Comparison of ENCODE assay signal across 9 cellular contexts in the genomic region with DNA sequence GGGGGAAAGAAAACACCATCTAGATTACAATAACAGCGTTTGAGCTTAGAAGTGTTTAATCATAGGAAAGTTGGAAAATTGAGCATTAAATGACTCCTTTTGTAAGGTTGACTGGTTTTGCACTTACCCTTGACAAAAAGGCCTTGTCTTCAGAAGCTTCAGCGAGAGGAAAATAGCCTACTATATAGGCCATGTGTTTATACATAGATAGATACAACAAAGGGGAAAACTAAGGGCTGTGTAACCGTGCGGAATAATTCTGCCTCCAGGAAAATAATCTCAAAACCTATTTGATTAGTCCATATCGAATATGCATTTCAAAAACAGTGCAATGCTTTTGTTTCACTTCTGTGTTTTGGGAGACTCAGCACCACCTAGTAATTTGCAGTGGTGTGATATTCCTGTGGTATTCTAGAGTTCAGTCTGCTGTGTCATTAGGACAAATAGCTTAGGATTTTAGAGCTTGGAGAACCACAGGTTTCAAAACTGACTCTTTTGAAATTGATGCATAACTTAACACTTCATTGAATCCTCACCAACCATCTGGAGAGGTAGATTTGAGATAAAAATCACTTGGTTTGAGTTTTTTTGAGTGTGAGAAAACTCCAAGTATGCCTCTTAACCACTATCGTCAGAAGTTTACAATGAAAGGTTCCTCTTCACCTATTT. TPM values are rescaled to one million over a fixed set of nuclear protein-coding genes. Genes with fewer than 3 reads are reported as not detected.
DNase-seq lines count a peak whose midpoint lies in the region; ATAC-seq and TF ChIP-seq lines count a peak whose summit lies in the region.
"Had no signal": no experiment of that assay in that cellular context is flagged by ENCODE, and none has a peak within 500 bp of the region (broad histone marks: within the 10 kb centered on the region; RNA-seq: fewer than 3 reads in every experiment).

No MANE protein-coding gene starts in this region.

- H3K9me3 Mint-ChIP-seq in activated CD4-positive, alpha-beta T cell treated with anti-CD3 and anti-CD28 coated beads for 36 hours (ENCODE audit: low read depth), result no peaks in the 10 kb centered on the region

- peak overlapping the region; percentile 53 for H3K27ac Mint-ChIP-seq in activated CD4-positive, alpha-beta T cell treated with anti-CD3 and anti-CD28 coated beads for 36 hours

- no peak for ATAC-seq in activated CD4-positive, alpha-beta T cell treated with anti-CD3 and anti-CD28 coated beads for 36 hours

- 66% methylated on average over 6 of the region's 6 CpGs for WGBS in thymus

- peak overlapping the region; percentile 82 for H3K4me3 Mint-ChIP-seq in activated CD4-positive, alpha-beta T cell treated with anti-CD3 and anti-CD28 coated beads for 36 hours

- intact Hi-C loops in activated CD4-positive, alpha-beta T cell treated with anti-CD3 and anti-CD28 coated beads for 36 hours (cut with DNase I, micrococcal nuclease), result loop anchor here (2.0 to 10.0 kb wide), 6 partner anchors 55 to 1049 kb away; partner anchors contain the start of genes B4GALT4 (in 1 of the 2), COX17 (in 1 of the 2), GSK3B (in 1 of the 2) and LRRC58 (in 1 of the 2)

- no peaks in the 10 kb centered on the region for H3K36me3 ChIP-seq in thymus (ENCODE audit: control insufficient read depth, insufficient read depth)

- CTCF ChIA-PET in activated CD4-positive, alpha-beta T cell treated with anti-CD3 and anti-CD28 coated beads for 36 hours (lab: Charles Lee), result interaction anchor here (0.6 to 2.0 kb wide), 6 partner anchors 20 to 411 kb away, joined by 3 to 8 read pairs (median 3); no protein-coding TSS in a partner anchor

- peaks cover 38% of the 10 kb centered on the region for H3K4me1 ChIP-seq in thymus (ENCODE audit: control insufficient read depth, insufficient read depth, low read length)

- POLR2A ChIA-PET in activated CD4-positive, alpha-beta T cell treated with anti-CD3 and anti-CD28 coated beads for 36 hours (lab: Charles Lee), result interaction anchor here (0.6 to 1.3 kb wide), 3 partner anchors 26 to 131 kb away, joined by 3 to 8 read pairs (median 4); no protein-coding TSS in a partner anchor

- no peak for DNase-seq in activated CD4-positive, alpha-beta T cell treated with anti-CD3 and anti-CD28 coated beads for 36 hours
- no peak for DNase-seq in activated CD4-positive, alpha-beta T cell treated with anti-CD3 and anti-CD28 coated beads, Interleukin-2, amount 50 U/mL, for 1 hour
- peak; percentile 62 for DNase-seq in iris pigment epithelial cell (ENCODE audit: low read depth)
- no peak for DNase-seq in NCI-H1436 treated with DMSO at 0.1 percent for 48 hours (lab: John Stamatoyannopoulos, UW)
- DNase-seq in A172 (ENCODE audit: low spot score), result no peak
- DNase-seq in GM13976 (ENCODE audit: low spot score), result no peak

- peaks cover 52% of the 10 kb centered on the region for H3K4me1 Mint-ChIP-seq in activated CD4-positive, alpha-beta T cell treated with anti-CD3 and anti-CD28 coated beads for 36 hours

- H3K4me3 ChIP-seq in WI38 (ENCODE audit: low read depth, low read length) (peak overlapping the region; percentile 78), thymus (ENCODE audit: low read length) (peak overlapping the region; percentile 61)

- no peaks in the 10 kb centered on the region for H3K27me3 Mint-ChIP-seq in activated CD4-positive, alpha-beta T cell treated with anti-CD3 and anti-CD28 coated beads for 36 hours

- in situ Hi-C loops in GM13976 (cut with MboI; ENCODE audit: low sequenced_read_pairs, unreplicated experiment), result loop anchor here (25.0 kb wide), 1 partner anchor 391 kb away; the partner anchor contains the start of gene COX17

- TF ChIP-seq CTCF in WI38 (IDR thresholded peaks at IDR 0.05; ENCODE audit: low read depth, low read length), result no peak
- no peak for TF ChIP-seq CTCF in GM13976 (IDR thresholded peaks at IDR 0.05; ENCODE audit: borderline replicate concordance, control extremely low read depth, extremely low read depth, insufficient read depth, missing control alignments)

- peaks cover 10% of the 10 kb centered on the region for H3K36me3 Mint-ChIP-seq in activated CD4-positive, alpha-beta T cell treated with anti-CD3 and anti-CD28 coated beads for 36 hours (ENCODE audit: low read depth)

- no peaks in the 10 kb centered on the region for H3K27me3 ChIP-seq in thymus (ENCODE audit: control insufficient read depth, insufficient read depth)

- H3K27ac ChIP-seq in thymus (ENCODE audit: low read depth), result peak overlapping the region; percentile 52
- H3K27ac ChIP-seq: epithelial cell of prostate had no signal

- H3K9me3 ChIP-seq in thymus (ENCODE audit: control insufficient read depth), result no peaks in the 10 kb centered on the region

RNA-seq across cellular contexts. Expression of gene ARHGAP31, which starts 1.8 kb away (rescaled TPM):
- total RNA-seq in activated CD4-positive, alpha-beta T cell treated with anti-CD3 and anti-CD28 coated beads for 36 hours, result 1 to 10 TPM; 9.2 to 9.6 TPM
- 3.5 TPM for polyA plus RNA-seq in thymus
- total RNA-seq in A172 (2014; rRNA removed; shearing (Covaris generic)), result 3.1 and 4.7 TPM in 2 replicates

RNA-seq across cellular contexts. Expression of gene B4GALT4, which starts 55.3 kb away (rescaled TPM):
- 10 to 100 TPM; 16.6 to 16.7 TPM for total RNA-seq in activated CD4-positive, alpha-beta T cell treated with anti-CD3 and anti-CD28 coated beads for 36 hours
- 15.2 TPM for polyA plus RNA-seq in thymus
- 25.8 and 27.0 TPM in 2 replicates for total RNA-seq in A172 (2014; rRNA removed; shearing (Covaris generic))
